Comparison of ENCODE assay signal across 12 cellular contexts in genomic region chr10:62907470-62908212, GRCh38.
DNase-seq lines count a peak whose midpoint lies in the region; ATAC-seq and TF ChIP-seq lines count a peak whose summit lies in the region.
"Had no signal": no experiment of that assay in that cellular context is flagged by ENCODE, and none has a peak within 500 bp of the region (broad histone marks: within the 10 kb centered on the region; RNA-seq: fewer than 3 reads in every experiment).

No MANE protein-coding gene starts in this region.

- ATAC-seq in HG02642 (IDR thresholded peaks at IDR 0.05; ENCODE audit: poor library complexity, unreplicated experiment) = peak; percentile 58
- no peak for ATAC-seq in left lobe of liver

- CTCF ChIA-PET in Calu3 (lab: Charles Lee) = no interaction called here

- BruUV-seq in Calu3 (replicated peaks; lab: Mats Ljungman, UMichigan) = no TSS peak

- H3K9me3 ChIP-seq in tibial nerve = no peaks in the 10 kb centered on the region
- H3K9me3 ChIP-seq: upper lobe of left lung had no signal

- intact Hi-C loops in Calu3 (cut with micrococcal nuclease; ENCODE audit: unreplicated experiment) = no loop called here

- H3K27me3 ChIP-seq in tibial nerve = no peaks in the 10 kb centered on the region
- H3K27me3 ChIP-seq: upper lobe of left lung had no signal

- H3K4me3 Mint-ChIP-seq in Calu3 (ENCODE audit: low read depth, unreplicated experiment) = no peak overlapping the region

- peaks cover 7% of the 10 kb centered on the region for H3K4me1 Mint-ChIP-seq in Calu3 (ENCODE audit: low read depth, unreplicated experiment)

- no peaks in the 10 kb centered on the region for H3K36me3 Mint-ChIP-seq in Calu3 (ENCODE audit: insufficient read depth, unreplicated experiment)

- H3K4me3 ChIP-seq in tibial nerve = no peak overlapping the region
- H3K4me3 ChIP-seq: cardiac muscle cell, upper lobe of left lung had no signal

- TF ChIP-seq CTCF in tibial nerve (IDR thresholded peaks at IDR 0.05) = no peak
- TF ChIP-seq CTCF in Calu3 (IDR thresholded peaks at IDR 0.05; ENCODE audit: unreplicated experiment) = no peak

- H3K36me3 ChIP-seq in tibial nerve = no peaks in the 10 kb centered on the region
- H3K36me3 ChIP-seq: cardiac muscle cell, upper lobe of left lung had no signal

- peaks cover 41% of the 10 kb centered on the region for H3K27me3 Mint-ChIP-seq in Calu3 (ENCODE audit: unreplicated experiment)

- no peak overlapping the region for H3K27ac Mint-ChIP-seq in Calu3 (ENCODE audit: unreplicated experiment)

- WGBS in tibial nerve, 2 donors = 79 to 82% methylated on average over 8 of the region's 8 CpGs

- DNase-seq in NCI-H146 (lab: John Stamatoyannopoulos, UW) (peak; percentile 2), NCI-H146 treated with DMSO at 0.1 percent for 48 hours (lab: John Stamatoyannopoulos, UW; ENCODE audit: unreplicated experiment) (no peak), NAMALWA (ENCODE audit: low spot score) (peak; percentile 11), 8988T (no peak), tibial nerve (ENCODE audit: low spot score in 2 of 2) (no peak), Calu3 (no peak), left lobe of liver (ENCODE audit: low spot score) (no peak)
- DNase-seq: NCI-H2029, upper lobe of left lung had no signal

- peaks cover 0 to 12% (median 0%) of the 10 kb centered on the region in 4 donors for H3K4me1 ChIP-seq in tibial nerve
- H3K4me1 ChIP-seq: upper lobe of left lung had no signal

- H3K9me3 Mint-ChIP-seq in Calu3 (ENCODE audit: low read depth, unreplicated experiment) = no peaks in the 10 kb centered on the region

- TF ChIP-seq EP300 in tibial nerve (IDR thresholded peaks at IDR 0.05) = no peak

- no peak overlapping the region for H3K27ac ChIP-seq in tibial nerve
- H3K27ac ChIP-seq: cardiac muscle cell, upper lobe of left lung, VCaP had no signal

- TF ChIP-seq POLR2A in tibial nerve (IDR thresholded peaks at IDR 0.05) = no peak

Comparison
In these comparisons a context has a peak if more than half of its experiments do, and no peak if none do; other contexts are left out.
1. DNase-seq: peak in NCI-H146 (single experiment) and NAMALWA (single experiment); none in NCI-H146 treated with DMSO at 0.1 percent for 48 hours (single experiment), 8988T (single experiment), tibial nerve (0 of 2), Calu3 (single experiment) and left lobe of liver (single experiment).